ENCODE assay signal across 8 cellular contexts in genomic region chr2:25342372-25343186, GRCh38. TPM values are rescaled to one million over a fixed set of nuclear protein-coding genes. Genes with fewer than 3 reads are reported as not detected.
DNase-seq lines count a peak whose midpoint lies in the region; ATAC-seq and TF ChIP-seq lines count a peak whose summit lies in the region.

No MANE protein-coding gene starts in this region.

- H3K4me3 Mint-ChIP-seq in activated CD4-positive, alpha-beta memory T cell treated with anti-CD3 and anti-CD28 coated beads for 36 hours, result peak overlapping the region; percentile 70

- intact Hi-C loops in activated CD4-positive, alpha-beta memory T cell treated with anti-CD3 and anti-CD28 coated beads for 36 hours (cut with micrococcal nuclease), result loop anchor here (1.0 to 5.0 kb wide), 5 partner anchors 11 to 40 kb away; no protein-coding TSS in a partner anchor
- intact Hi-C loops in right lobe of liver (cut with DNase I), result no loop called here

- TF ChIP-seq POLR2A in right lobe of liver (IDR thresholded peaks at IDR 0.05), result no peak

- H3K9me3 Mint-ChIP-seq in activated CD4-positive, alpha-beta memory T cell treated with anti-CD3 and anti-CD28 coated beads for 36 hours, result no peaks in the 10 kb centered on the region

- H3K9me3 ChIP-seq in duodenal mucosa (ENCODE audit: control insufficient read depth in 1 of 2, low read length in 2 of 2) (no peaks in the 10 kb centered on the region), right lobe of liver (no peaks in the 10 kb centered on the region)

- H3K36me3 Mint-ChIP-seq in activated CD4-positive, alpha-beta memory T cell treated with anti-CD3 and anti-CD28 coated beads for 36 hours, result no peaks in the 10 kb centered on the region

- TF ChIP-seq CTCF in right lobe of liver (IDR thresholded peaks at IDR 0.05), result peak; percentile 89 to 98 (median 97)

- peak overlapping the region; percentile 9 to 51 for H3K9ac ChIP-seq in duodenal mucosa (ENCODE audit: low read depth in 1 of 2, low read length in 2 of 2)

- peaks cover 4 to 13% of the 10 kb centered on the region in 2 donors for H3K4me1 ChIP-seq in duodenal mucosa (ENCODE audit: control insufficient read depth in 1 of 2, insufficient read depth in 2 of 2, low read length in 2 of 2)
- H3K4me1 ChIP-seq in right lobe of liver, result no peaks in the 10 kb centered on the region

- H3K4me3 ChIP-seq in duodenal mucosa (ENCODE audit: low read depth in 1 of 2, low read length in 2 of 2) (peak overlapping the region; percentile 56 to 68), right lobe of liver (peak overlapping the region; percentile 44 to 80 (median 65))

- 25% methylated on average over 2 of the region's 45 CpGs for WGBS in right lobe of liver (ENCODE audit: insufficient coverage, low coverage, low lambda C conversion rate, missing lambda C conversion rate)

- peaks cover 38% of the 10 kb centered on the region for H3K4me1 Mint-ChIP-seq in activated CD4-positive, alpha-beta memory T cell treated with anti-CD3 and anti-CD28 coated beads for 36 hours (ENCODE audit: low read depth)

- ATAC-seq in GM19043 (IDR thresholded peaks at IDR 0.05; ENCODE audit: low read depth, unreplicated experiment) (peak; percentile 80), HG03342 (IDR thresholded peaks at IDR 0.05; ENCODE audit: unreplicated experiment) (peak; percentile 82), right lobe of liver (peak; percentile 88 to 96 (median 92))

- peak overlapping the region; percentile 77 for H3K27ac Mint-ChIP-seq in activated CD4-positive, alpha-beta memory T cell treated with anti-CD3 and anti-CD28 coated beads for 36 hours

- H3K27me3 ChIP-seq in duodenal mucosa (ENCODE audit: control insufficient read depth in 1 of 2, insufficient read depth in 2 of 2, low read length in 2 of 2), result no peaks in the 10 kb centered on the region
- H3K27me3 ChIP-seq in right lobe of liver, result no peaks in the 10 kb centered on the region

- POLR2A ChIA-PET in activated CD4-positive, alpha-beta memory T cell treated with anti-CD3 and anti-CD28 coated beads for 36 hours (lab: Charles Lee), result interaction anchor here (1.0 to 1.1 kb wide), 2 partner anchors 27 to 31 kb away, joined by 3 to 4 read pairs; no protein-coding TSS in a partner anchor

- H3K36me3 ChIP-seq in duodenal mucosa (ENCODE audit: control insufficient read depth in 1 of 2, insufficient read depth in 2 of 2, low read length in 2 of 2) (no peaks in the 10 kb centered on the region), right lobe of liver (no peaks in the 10 kb centered on the region)

- CTCF ChIA-PET in activated CD4-positive, alpha-beta memory T cell treated with anti-CD3 and anti-CD28 coated beads for 36 hours (lab: Charles Lee), result interaction anchor here (0.7 to 2.1 kb wide), 15 partner anchors 10 to 224 kb away, joined by 3 to 26 read pairs (median 3); no protein-coding TSS in a partner anchor

- peak overlapping the region; percentile 32 for H3K27ac ChIP-seq in duodenal mucosa (ENCODE audit: low read depth, low read length)
- H3K27ac ChIP-seq in right lobe of liver, result peak overlapping the region in 2 of 3 donors; percentile 36 to 67

- H3K27me3 Mint-ChIP-seq in activated CD4-positive, alpha-beta memory T cell treated with anti-CD3 and anti-CD28 coated beads for 36 hours, result no peaks in the 10 kb centered on the region

- DNase-seq in Ammon's horn (ENCODE audit: low spot score) (peak; percentile 89), NCI-H526 (lab: John Stamatoyannopoulos, UW) (peak; percentile 28 to 90), right lobe of liver (peak; percentile 85 to 89 (median 86))
- DNase-seq in activated CD4-positive, alpha-beta memory T cell treated with anti-CD3 and anti-CD28 coated beads for 36 hours, result peak; percentile 89
- peak; percentile 81 for DNase-seq in stimulated activated CD4-positive, alpha-beta T cell treated with anti-CD3 and anti-CD28 coated beads, Interleukin-4, amount 100 ng/mL, for 1 hour

RNA-seq across cellular contexts. Expression of gene DNMT3A, which starts 0.9 kb away (rescaled TPM):
- total RNA-seq in activated CD4-positive, alpha-beta memory T cell treated with anti-CD3 and anti-CD28 coated beads for 36 hours, result 10 to 100 TPM; 52.0 to 52.5 TPM
- 10 to 100 TPM in 3 of 6 experiments, 1 to 10 TPM in 3; 4.9 to 13.3 (median 9.3) TPM for total RNA-seq in right lobe of liver

Comparison
In these comparisons a context has a peak if more than half of its experiments do, and no peak if none do; other contexts are left out.
1. Peak in every context shown above with its lines: DNase-seq, ATAC-seq, H3K4me3 ChIP-seq and H3K27ac ChIP-seq.